Comparison of ENCODE assay signal across 8 cellular contexts in the genomic region with DNA sequence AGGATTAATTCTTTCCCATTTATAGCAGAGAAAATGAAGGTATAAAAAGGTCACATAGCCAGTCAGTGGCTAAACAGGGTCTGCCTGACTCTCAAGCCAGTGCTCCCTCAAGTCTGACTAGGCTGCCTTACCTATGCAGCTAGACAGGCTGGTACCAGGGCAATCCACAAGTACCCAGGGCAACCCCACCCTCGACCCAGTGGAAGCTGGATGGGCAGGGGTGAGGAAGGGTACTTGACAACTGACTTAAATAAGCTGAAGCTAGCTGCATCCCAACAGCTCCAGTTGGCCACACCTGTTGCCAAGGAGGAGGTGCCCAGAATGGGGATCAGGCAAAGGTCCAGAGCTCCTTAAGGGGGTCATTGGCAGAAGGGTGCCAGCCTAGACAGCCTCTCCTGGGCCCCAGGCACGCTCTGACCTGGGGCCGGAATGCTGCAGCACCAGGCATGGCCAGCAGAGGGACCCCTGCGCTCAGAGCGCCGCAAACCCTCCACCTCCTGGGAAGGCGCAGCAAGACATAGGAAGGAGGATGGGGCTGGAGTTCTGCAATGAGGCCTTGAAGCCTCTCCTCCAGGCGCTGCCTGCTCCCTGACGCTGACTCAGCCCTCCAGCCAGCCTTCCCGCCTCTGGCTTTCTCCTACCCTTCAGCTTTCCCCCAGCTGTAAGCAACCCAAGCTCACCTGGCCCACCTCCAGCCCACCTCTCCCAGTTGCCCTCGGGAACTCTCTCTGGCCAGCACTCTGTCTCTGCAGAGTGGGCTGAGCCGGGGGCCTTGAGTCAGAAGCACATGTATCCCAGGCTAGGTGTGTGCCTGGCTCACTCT. TPM values are rescaled to one million over a fixed set of nuclear protein-coding genes. Genes with fewer than 3 reads are reported as not detected.
DNase-seq lines count a peak whose midpoint lies in the region; ATAC-seq and TF ChIP-seq lines count a peak whose summit lies in the region.

No MANE protein-coding gene starts in this region.

- no peaks in the 10 kb centered on the region for H4K20me1 ChIP-seq in osteoblast (ENCODE audit: insufficient read depth, low read length)

- H3K4me1 ChIP-seq in SJCRH30: peaks cover 16% of the 10 kb centered on the region
- peaks cover 0 to 8% (median 3%) of the 10 kb centered on the region in 3 donors for H3K4me1 ChIP-seq in gastroesophageal sphincter
- H3K4me1 ChIP-seq in osteoblast (ENCODE audit: insufficient read depth, low read length): no peaks in the 10 kb centered on the region
- peaks cover 4 to 15% of the 10 kb centered on the region in 2 donors for H3K4me1 ChIP-seq in thyroid gland

- peak; percentile 85 for ATAC-seq in gastroesophageal sphincter
- no peak for ATAC-seq in GM18873 (IDR thresholded peaks at IDR 0.05; ENCODE audit: low FRiP score, unreplicated experiment)

- DNase-seq in EL (peak; percentile 90), HuH-7.5 (ENCODE audit: low spot score) (peak; percentile 91), SJCRH30 (peak; percentile 78 to 87), osteoblast (ENCODE audit: insufficient read length, low spot score, missing footprints) (peak; percentile 100), thyroid gland (peak; percentile 74)
- peak; percentile 41 to 66 (median 53) for DNase-seq in activated naive CD4-positive, alpha-beta T cell (lab: John Stamatoyannopoulos, UW)

- no peak overlapping the region for H3K4me2 ChIP-seq in osteoblast (ENCODE audit: insufficient read depth, low read length)

- H2AFZ ChIP-seq in osteoblast (ENCODE audit: low read length): peak overlapping the region; percentile 47

- no peak for TF ChIP-seq EP300 in gastroesophageal sphincter (IDR thresholded peaks at IDR 0.05)

- H3K36me3 ChIP-seq in SJCRH30 (no peaks in the 10 kb centered on the region), gastroesophageal sphincter (peaks cover 0 to 75% of the 10 kb centered on the region in 2 donors), osteoblast (ENCODE audit: insufficient read depth, low read length) (no peaks in the 10 kb centered on the region), thyroid gland (no peaks in the 10 kb centered on the region)

- WGBS in gastroesophageal sphincter (ENCODE audit: low coverage in 1 of 2), 2 donors: 13% methylated on average over 7 of the region's 12 CpGs; no CpG with 5 or more reads in 1 of the 2 donors
- 5 to 14% methylated on average over 11 to 12 of the region's 12 CpGs for WGBS in thyroid gland, 2 donors

- H3K27ac ChIP-seq in SJCRH30 (0 out of 2 replicates have a peak overlapping the region, but pooled peaks have one; percentile 8), gastroesophageal sphincter (peak overlapping the region in 2 of 4 donors; percentile 4 to 37), osteoblast (ENCODE audit: low read depth, low read length) (no peak overlapping the region), thyroid gland (no peak overlapping the region)

- H3K27me3 ChIP-seq in SJCRH30 (no peaks in the 10 kb centered on the region), gastroesophageal sphincter (no peaks in the 10 kb centered on the region), osteoblast (ENCODE audit: insufficient read depth, low read length) (peaks cover 4% of the 10 kb centered on the region), thyroid gland (no peaks in the 10 kb centered on the region)

- H3K9me3 ChIP-seq in SJCRH30 (replicated peaks) (no peaks in the 10 kb centered on the region), gastroesophageal sphincter (no peaks in the 10 kb centered on the region), osteoblast (ENCODE audit: low read depth, low read length) (no peaks in the 10 kb centered on the region), thyroid gland (no peaks in the 10 kb centered on the region)

- TF ChIP-seq POLR2A in gastroesophageal sphincter (IDR thresholded peaks at IDR 0.05) (no peak), thyroid gland (IDR thresholded peaks at IDR 0.05) (no peak)

- no peak overlapping the region for H3K4me3 ChIP-seq in SJCRH30
- no peak overlapping the region for H3K4me3 ChIP-seq in gastroesophageal sphincter
- H3K4me3 ChIP-seq in osteoblast (ENCODE audit: insufficient read depth, low read length): no peak overlapping the region
- H3K4me3 ChIP-seq in thyroid gland (replicated peaks in 1 of 3): no peak overlapping the region

- peak; percentile 77 to 96 (median 91) for TF ChIP-seq CTCF in gastroesophageal sphincter (IDR thresholded peaks at IDR 0.05)
- TF ChIP-seq CTCF in osteoblast (IDR thresholded peaks at IDR 0.05; ENCODE audit: extremely low read depth, low read depth, low read length): peak; percentile 91
- peak; percentile 85 to 98 (median 92) for TF ChIP-seq CTCF in thyroid gland (IDR thresholded peaks at IDR 0.05)

- H3K79me2 ChIP-seq in osteoblast (ENCODE audit: insufficient read depth, low read length): no peaks in the 10 kb centered on the region

- intact Hi-C loops in thyroid gland (cut with DNase I): no loop called here

RNA-seq across cellular contexts. Expression of a gene that starts 28.9 kb away (rescaled TPM):
- 16.3 and 17.4 TPM in 2 replicates for total RNA-seq in SJCRH30 (2014; rRNA removed; shearing (Covaris generic))
- total RNA-seq in gastroesophageal sphincter (10 to 100 TPM in 3 of 4 donors, 1 to 10 TPM in 1; 6.3 to 20.9 (median 15.1) TPM), osteoblast (0.59 and 0.72 TPM in 2 replicates), thyroid gland (10 to 100 TPM in 1 of 4 donors, 1 to 10 TPM in 3; 6.5 to 30.8 (median 9.0) TPM)

RNA-seq across cellular contexts. Expression of a gene that starts 31.5 kb away (rescaled TPM):
- total RNA-seq in SJCRH30 (2014; rRNA removed; shearing (Covaris generic)): not detected in 2 replicates
- 10 to 100 TPM in 1 of 4 donors, 1 to 10 TPM in 3; 1.6 to 16.2 (median 3.7) TPM for total RNA-seq in gastroesophageal sphincter
- total RNA-seq in osteoblast: not detected in 2 replicates
- total RNA-seq in thyroid gland: 10 to 100 TPM in 1 of 4 donors, 1 to 10 TPM in 3; 1.5 to 22.5 (median 2.2) TPM

RNA-seq across cellular contexts. Expression of a gene that starts 45.5 kb away (rescaled TPM):
- 6.6 and 11.3 TPM in 2 replicates for total RNA-seq in SJCRH30 (2014; rRNA removed; shearing (Covaris generic))
- total RNA-seq in gastroesophageal sphincter: 10 to 100 TPM in 1 of 4 donors, 1 to 10 TPM in 3; 5.1 to 10.8 (median 7.8) TPM
- 6.2 and 7.1 TPM in 2 replicates for total RNA-seq in osteoblast
- 10 to 100 TPM in 3 of 4 donors, 1 to 10 TPM in 1; 7.1 to 20.5 (median 15.4) TPM for total RNA-seq in thyroid gland
